ENCODE assay signal across 12 cellular contexts in the genomic region with DNA sequence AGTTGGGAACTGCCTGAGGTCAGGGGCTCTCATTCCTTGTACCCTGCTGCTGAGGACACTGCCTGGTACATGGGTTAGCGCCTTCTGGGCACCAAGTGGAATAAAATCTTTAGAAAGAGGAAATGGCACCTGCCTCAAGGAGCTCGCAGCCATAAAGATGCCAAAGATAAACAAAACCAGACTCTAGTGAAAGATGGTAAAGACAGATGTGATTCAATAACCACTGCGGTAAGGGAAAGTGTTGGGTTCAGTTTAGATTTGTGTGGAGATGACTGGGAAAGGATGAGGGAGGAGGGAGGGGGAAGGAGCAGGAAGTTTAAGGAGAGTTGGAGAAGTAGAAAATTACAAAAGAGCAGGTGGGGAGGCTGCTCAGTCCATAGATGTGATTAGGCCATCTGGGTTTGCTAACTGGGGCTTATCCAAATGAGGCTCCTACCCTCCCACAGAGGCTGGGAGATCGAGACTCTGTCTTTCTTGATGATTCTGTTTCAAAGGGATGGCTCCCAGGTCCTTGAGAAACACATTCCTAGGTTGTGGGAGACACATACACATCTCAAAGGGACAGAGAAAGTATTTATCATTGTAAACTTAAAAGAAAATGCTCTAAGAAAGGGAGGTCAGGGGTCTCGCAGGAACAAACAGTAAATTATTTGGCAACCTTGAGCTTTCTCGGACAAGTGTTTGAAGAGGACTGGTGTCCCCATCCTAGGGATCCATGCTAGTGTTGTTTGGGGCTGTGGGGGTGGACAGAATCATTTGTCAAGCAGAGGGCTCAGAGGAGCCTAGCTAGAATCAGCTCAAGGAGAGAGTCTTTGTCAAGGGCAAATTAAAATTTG.
A peak's percentile ranks its signal among the peaks of the same experiment; 100 is the strongest.
DNase-seq lines count a peak whose midpoint lies in the region; ATAC-seq, FAIRE-seq and TF ChIP-seq lines count a peak whose summit lies in the region.
"Had no signal": no experiment of that assay in that cellular context is flagged by ENCODE, and none has a peak within 500 bp of the region (broad histone marks: within the 10 kb centered on the region; RNA-seq: fewer than 3 reads in every experiment).

No MANE protein-coding gene starts in this region.

- H3K4me1 Mint-ChIP-seq in T-cell (peaks cover 10 to 24% (median 15%) of the 10 kb centered on the region in 3 donors), nephron progenitor cell (peaks cover 44% of the 10 kb centered on the region)

- peak overlapping the region; percentile 31 to 51 for H3K27ac Mint-ChIP-seq in T-cell
- H3K27ac Mint-ChIP-seq in nephron progenitor cell = peak overlapping the region; percentile 46

- H3K36me3 Mint-ChIP-seq in T-cell (peaks cover 54% of the 10 kb centered on the region), nephron progenitor cell (ENCODE audit: low read depth) (no peaks in the 10 kb centered on the region)

- CTCF ChIA-PET in T-cell (lab: Charles Lee) = interaction anchor here (0.5 to 0.7 kb wide), 4 partner anchors 10 to 1988 kb away, joined by 3 to 8 read pairs (median 4); no protein-coding TSS in a partner anchor

- no peak for FAIRE-seq in GM12891 (lab: Jason Lieb, UNC)
- FAIRE-seq: HTR-8/SVneo, islet of Langerhans had no signal

- POLR2A ChIA-PET in T-cell (lab: Charles Lee) = no interaction called here

- H3K27me3 Mint-ChIP-seq in T-cell = no peaks in the 10 kb centered on the region
- no peaks in the 10 kb centered on the region for H3K27me3 Mint-ChIP-seq in nephron progenitor cell (ENCODE audit: low read depth, poor library complexity)

- DNase-seq in GM12891 (ENCODE audit: insufficient read length, low spot score) (no peak), T-cell (no peak), nephron progenitor cell (no peak), NCI-H345 treated with DMSO at 0.1 percent for 48 hours (lab: John Stamatoyannopoulos, UW; ENCODE audit: unreplicated experiment) (no peak), hepatic stellate cell (ENCODE audit: low spot score) (no peak)
- DNase-seq: activated CD4-positive, alpha-beta T cell treated with anti-CD3 and anti-CD28 coated beads, Interleukin-2, amount 50 U/mL, for 4 hours; activated naive CD4-positive, alpha-beta T cell treated with anti-CD3 and anti-CD28 coated beads, Interleukin-2, amount 50 U/mL, for 16 hours; NCI-H2227 treated with DMSO at 0.1 percent for 48 hours had no signal

- peak; percentile 5 for ATAC-seq in HG03066 (IDR thresholded peaks at IDR 0.05; ENCODE audit: low read depth, unreplicated experiment)
- no peak for ATAC-seq in T-cell (replicated peaks in 1 of 4)
- no peak for ATAC-seq in HG03280 (IDR thresholded peaks at IDR 0.05; ENCODE audit: unreplicated experiment)

- TF ChIP-seq POLR2A in GM12891 (IDR thresholded peaks at IDR 0.05; ENCODE audit: low read depth, low read length) = no peak

- TF ChIP-seq CTCF in nephron progenitor cell (IDR thresholded peaks at IDR 0.05) = no peak

- H3K9me3 Mint-ChIP-seq in T-cell = no peaks in the 10 kb centered on the region
- H3K9me3 Mint-ChIP-seq in nephron progenitor cell = no peaks in the 10 kb centered on the region

- H3K4me3 Mint-ChIP-seq in T-cell (no peak overlapping the region), nephron progenitor cell (peak overlapping the region; percentile 16)

TF ChIP-seq in GM12891, 5 proteins besides CTCF, POLR2A, EP300 and RAD21:
- no peak for TF ChIP-seq POLR2AphosphoS5 (IDR thresholded peaks at IDR 0.05; ENCODE audit: low read depth, low read length)
- TF ChIP-seq SPI1 (IDR thresholded peaks at IDR 0.05; ENCODE audit: low read depth, low read length) = peak; percentile 87
